ENCODE assay signal across 2 cellular contexts in the genomic region with DNA sequence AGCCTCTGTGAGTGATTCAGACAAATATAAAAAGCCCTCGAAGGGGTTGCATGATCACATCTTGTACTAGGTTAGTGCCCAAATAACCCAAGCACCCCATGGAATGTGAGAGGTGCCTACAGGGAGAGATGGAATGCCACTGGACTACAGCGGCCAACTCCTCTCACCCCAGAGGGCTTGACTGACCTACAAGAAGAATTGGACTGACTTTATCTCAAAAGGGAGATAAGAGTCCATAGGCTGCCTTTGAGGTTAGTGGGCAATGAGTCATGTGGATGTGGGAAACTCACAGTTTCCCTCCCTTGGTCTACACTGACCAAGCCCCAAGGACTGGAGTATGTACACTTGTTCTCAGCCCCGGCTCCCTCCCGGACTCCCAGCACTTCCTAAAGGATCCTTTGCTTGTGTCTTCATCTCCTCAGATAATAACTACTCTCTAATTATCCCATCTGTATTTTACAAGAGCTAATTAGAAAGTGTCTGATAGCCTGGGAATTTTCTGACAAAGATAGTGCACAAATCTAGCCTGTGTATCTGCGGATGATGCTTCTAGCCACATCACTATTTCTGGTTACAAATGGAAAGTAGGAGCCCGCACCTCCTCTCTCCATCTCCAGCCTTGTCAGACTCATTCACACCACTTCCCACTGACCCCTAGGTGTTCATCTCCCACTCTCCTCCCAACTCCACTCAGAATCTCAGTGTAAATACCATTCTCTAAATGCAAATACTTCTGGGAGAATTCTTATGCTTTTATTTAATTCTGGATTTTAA.
A peak's percentile ranks its signal among the peaks of the same experiment; 100 is the strongest.
TF ChIP-seq lines count a peak whose summit lies in the region.

No MANE protein-coding gene starts in this region.

TF ChIP-seq in IMR-90, 13 proteins besides CTCF, POLR2A, EP300 and RAD21:
- TF ChIP-seq BHLHE40 (IDR thresholded peaks at IDR 0.05; ENCODE audit: low read depth, low read length) (no peak), FOS (IDR thresholded peaks at IDR 0.05; ENCODE audit: low read depth, low read length) (0 out of 2 replicates have a peak, but pooled peaks have one; percentile 29)

TF ChIP-seq in HepG2, 621 proteins besides CTCF, POLR2A, EP300 and RAD21:
- no peak for TF ChIP-seq ZNF3 (CRISPR knock-in tag; IDR thresholded peaks at IDR 0.05)
- no peak for TF ChIP-seq NR2C2 (CRISPR knock-in tag; IDR thresholded peaks at IDR 0.05; ENCODE audit: borderline replicate concordance)
- no peak for TF ChIP-seq ZNF180 (CRISPR knock-in tag; IDR thresholded peaks at IDR 0.05; ENCODE audit: borderline replicate concordance, low read depth)
